8 cellular contexts compared by ENCODE assay signal in the genomic region with DNA sequence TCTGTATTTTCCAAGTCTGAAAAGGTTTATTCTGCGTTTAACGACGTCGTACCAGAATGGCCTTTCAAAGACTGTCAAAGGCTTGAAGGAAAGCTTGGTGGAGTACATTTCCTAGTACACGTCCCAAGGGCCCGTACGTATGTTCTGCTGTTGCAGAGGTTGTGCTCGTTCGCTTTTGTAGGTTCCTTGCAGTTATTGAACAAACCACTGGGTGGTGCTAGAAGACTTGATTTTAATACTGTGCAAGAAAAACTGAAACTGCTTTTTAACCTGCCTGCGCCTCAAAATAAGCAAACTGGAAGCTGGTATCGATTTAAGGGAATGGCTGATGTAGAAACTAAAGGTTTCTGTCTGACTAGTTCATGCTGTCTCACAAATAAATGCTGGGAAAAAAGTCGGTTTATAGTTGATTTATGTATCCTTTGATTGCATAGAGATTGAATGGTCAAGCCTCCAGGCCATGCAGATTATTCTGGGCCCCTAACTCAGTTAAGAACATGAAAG. TPM values are rescaled to one million over a fixed set of nuclear protein-coding genes. Genes with fewer than 3 reads are reported as not detected.
DNase-seq lines count a peak whose midpoint lies in the region; ATAC-seq and TF ChIP-seq lines count a peak whose summit lies in the region.

No MANE protein-coding gene starts in this region.

- no peaks in the 10 kb centered on the region for H3K9me3 ChIP-seq in CD4-positive, alpha-beta T cell (ENCODE audit: control insufficient read depth, low read length)
- H3K9me3 ChIP-seq in uterus = no peaks in the 10 kb centered on the region

- H3K36me3 Mint-ChIP-seq in CD4-positive, alpha-beta T cell (ENCODE audit: low read depth) = peaks cover 10% of the 10 kb centered on the region

- H3K4me3 ChIP-seq in foreskin fibroblast (ENCODE audit: low read depth in 1 of 2, low read length in 2 of 2) = no peak overlapping the region
- no peak overlapping the region for H3K4me3 ChIP-seq in uterus

- no peaks in the 10 kb centered on the region for H3K9me3 Mint-ChIP-seq in CD4-positive, alpha-beta T cell

- H3K27ac ChIP-seq in CD4-positive, alpha-beta T cell (ENCODE audit: low read depth, low read length) = no peak overlapping the region
- H3K27ac ChIP-seq in RWPE1 (peak overlapping the region; percentile 59), uterus (peak overlapping the region in 1 of 2 donors; percentile 26)

- H3K4me3 Mint-ChIP-seq in CD4-positive, alpha-beta T cell = peak overlapping the region; percentile 72

- H3K4me1 ChIP-seq in uterus = no peaks in the 10 kb centered on the region

- peak in 9 of 10 experiments; percentile 22 to 67 (median 54) for DNase-seq in CD4-positive, alpha-beta T cell
- peak; percentile 50 for DNase-seq in LoVo (ENCODE audit: low spot score)
- DNase-seq in RWPE1 (ENCODE audit: low spot score) = peak; percentile 70
- DNase-seq in activated naive CD4-positive, alpha-beta T cell treated with Interleukin-2 at 50 U/mL for 16 hours = peak; percentile 54
- DNase-seq in foreskin fibroblast = peak; percentile 81 to 91
- no peak for DNase-seq in omental fat pad (ENCODE audit: low spot score)
- DNase-seq in uterus = peak; percentile 55 to 86

- CTCF ChIA-PET in CD4-positive, alpha-beta T cell (lab: Charles Lee) = interaction anchor here (0.6 to 5.3 kb wide), 18 partner anchors 9 to 332 kb away, joined by 3 to 69 read pairs (median 5); partner anchors contain the start of genes CRISPLD2 and ZDHHC7
- CTCF ChIA-PET in RWPE1 (lab: Yijun Ruan, JAX) = interaction anchor here (0.6 to 3.6 kb wide), 15 partner anchors 13 to 780 kb away, joined by 3 to 30 read pairs (median 5); no protein-coding TSS in a partner anchor

- TF ChIP-seq POLR2A in uterus (IDR thresholded peaks at IDR 0.05) = no peak

- POLR2A ChIA-PET in CD4-positive, alpha-beta T cell (lab: Charles Lee) = interaction anchor here (0.6 to 1.3 kb wide), 4 partner anchors 31 to 371 kb away, joined by 3 to 10 read pairs (median 4); no protein-coding TSS in a partner anchor
- POLR2A ChIA-PET in RWPE1 (lab: Yijun Ruan, JAX; ENCODE audit: low non-redundant PET) = no interaction called here

- ATAC-seq in CD4-positive, alpha-beta T cell (ENCODE audit: poor library complexity) = peak; percentile 58
- peak; percentile 61 for ATAC-seq in GM19467 (IDR thresholded peaks at IDR 0.05; ENCODE audit: unreplicated experiment)
- ATAC-seq in omental fat pad (ENCODE audit: low FRiP score) = peak; percentile 50

- intact Hi-C loops in CD4-positive, alpha-beta T cell (cut with DNase I, micrococcal nuclease) = loop anchor here (1.0 to 10.0 kb wide), 3 partner anchors 198 to 330 kb away; no protein-coding TSS in a partner anchor
- intact Hi-C loops in uterus (cut with DNase I; ENCODE audit: low total_unique reads) = loop anchor here (5.0 kb wide), 1 partner anchor 198 kb away; no protein-coding TSS in a partner anchor

- H3K27me3 Mint-ChIP-seq in CD4-positive, alpha-beta T cell = no peaks in the 10 kb centered on the region

- no peaks in the 10 kb centered on the region for H3K36me3 ChIP-seq in uterus

- H3K4me1 Mint-ChIP-seq in CD4-positive, alpha-beta T cell (ENCODE audit: low read depth) = peaks cover 89% of the 10 kb centered on the region

- H3K27me3 ChIP-seq in CD4-positive, alpha-beta T cell (ENCODE audit: control insufficient read depth, insufficient read depth, low read length) = no peaks in the 10 kb centered on the region
- H3K27me3 ChIP-seq in uterus = no peaks in the 10 kb centered on the region

- peak overlapping the region; percentile 68 for H3K27ac Mint-ChIP-seq in CD4-positive, alpha-beta T cell

- peak; percentile 86 for TF ChIP-seq CTCF in CD4-positive, alpha-beta T cell (IDR thresholded peaks at IDR 0.05)
- TF ChIP-seq CTCF in RWPE1 (conservative IDR thresholded peaks at IDR 0.05; ENCODE audit: low read depth) (peak; percentile 83), foreskin fibroblast (IDR thresholded peaks at IDR 0.05; ENCODE audit: low read depth, low read length) (peak; percentile 64), omental fat pad (IDR thresholded peaks at IDR 0.05) (peak in 2 of 3 donors; percentile 34 to 37), uterus (IDR thresholded peaks at IDR 0.05) (peak; percentile 77 to 94 (median 88))

RNA-seq across cellular contexts. Expression of gene USP10, which starts 54.6 kb away (rescaled TPM):
- 100 to 1,000 TPM in 1 of 2 experiments, 10 to 100 TPM in 1; 99.3 to 106 TPM for total RNA-seq in CD4-positive, alpha-beta T cell
- total RNA-seq in omental fat pad = 10 to 100 TPM; 44.6 to 89.6 (median 55.9) TPM
- 10 to 100 TPM; 12.6 to 83.3 (median 44.2) TPM for total RNA-seq in uterus

Comparison
In these comparisons a context has a peak if more than half of its experiments do, and no peak if none do; other contexts are left out.
1. CTCF ChIP-seq: peak in every context shown above with its lines; median percentile 88 in uterus; 86 in CD4-positive, alpha-beta T cell; 83 in RWPE1; 64 in foreskin fibroblast; 36 in omental fat pad.